ENCODE assay signal across 8 cellular contexts in the genomic region with DNA sequence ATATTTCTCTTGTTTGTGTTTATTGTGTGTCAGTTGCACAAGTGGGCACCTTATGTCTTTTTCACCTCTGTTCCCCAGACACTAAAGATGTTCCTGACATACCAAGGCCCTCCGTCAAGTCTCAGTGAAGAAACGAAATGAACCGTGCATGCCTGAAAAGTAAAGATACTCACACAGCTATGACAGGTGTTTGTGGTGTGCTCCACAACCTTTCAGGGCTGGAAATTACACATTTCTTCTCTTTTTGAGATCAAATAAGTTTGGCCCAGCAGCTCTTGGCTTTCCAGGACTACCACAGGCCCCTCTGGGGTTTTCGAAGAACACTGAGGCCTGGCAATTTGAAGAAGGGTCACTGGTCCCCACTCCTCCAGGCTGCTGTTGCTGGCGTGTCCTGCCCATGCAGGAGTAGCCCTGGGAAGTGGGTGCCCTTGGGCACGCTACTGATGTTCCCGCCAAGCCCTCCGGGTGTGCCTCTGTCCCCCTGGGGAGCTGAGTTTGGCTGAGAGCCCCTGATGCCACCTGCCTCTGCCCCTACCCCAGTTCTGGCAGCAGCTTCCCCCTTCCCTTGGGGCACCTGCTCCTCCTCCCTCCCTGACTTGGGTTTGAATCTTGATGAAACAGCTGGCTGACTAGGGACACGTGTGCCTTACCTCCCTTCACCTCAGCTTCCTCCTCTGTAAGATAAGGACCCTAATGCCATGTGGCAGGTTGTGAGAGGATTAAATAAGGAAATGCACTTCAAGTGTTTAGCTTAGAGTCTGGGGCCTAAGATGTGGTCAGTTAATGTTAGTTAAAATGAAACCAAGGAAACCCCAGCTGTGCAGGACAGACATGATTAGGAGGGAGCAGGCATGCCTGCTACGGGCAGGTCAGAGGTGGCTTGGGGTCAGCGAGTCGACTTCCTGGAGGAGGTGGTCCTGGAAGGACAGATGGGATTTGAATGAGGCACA. TPM values are rescaled to one million over a fixed set of nuclear protein-coding genes. Genes with fewer than 3 reads are reported as not detected.
A peak's percentile ranks its signal among the peaks of the same experiment; 100 is the strongest.
DNase-seq lines count a peak whose midpoint lies in the region; ATAC-seq and FAIRE-seq lines count a peak whose summit lies in the region.

No MANE protein-coding gene starts in this region.

- ATAC-seq in GM18511 (IDR thresholded peaks at IDR 0.05; ENCODE audit: unreplicated experiment) (peak; percentile 82), HG02852 (IDR thresholded peaks at IDR 0.05; ENCODE audit: unreplicated experiment) (peak; percentile 74)

- FAIRE-seq in HTR-8/SVneo (lab: Jason Lieb, UNC): no peak

- DNase-seq in SKM-1 treated with dmso at 0.1 percent for 144 hours (lab: John Stamatoyannopoulos, UW; ENCODE audit: unreplicated experiment): peak; percentile 18
- DNase-seq in mesenteric fat pad (ENCODE audit: low spot score): peak; percentile 83
- no peak for DNase-seq in COR-L47 (lab: John Stamatoyannopoulos, UW)
- DNase-seq in HTR-8/SVneo (ENCODE audit: insufficient read length, low spot score): no peak
- DNase-seq in ecto neural progenitor cell (ENCODE audit: low spot score): no peak
- DNase-seq in activated T-cell treated with anti-CD3 and anti-CD28 coated beads for 4 hours: no peak

RNA-seq across cellular contexts. Expression of gene GADD45G, which starts 49.1 kb away (rescaled TPM):
- 10.9 TPM for total RNA-seq in mesenteric fat pad

RNA-seq across cellular contexts. Expression of gene SEMA4D, which starts 57.8 kb away (rescaled TPM):
- 16.9 TPM for total RNA-seq in mesenteric fat pad

Comparison
In these comparisons a context has a peak if more than half of its experiments do, and no peak if none do; other contexts are left out.
1. DNase-seq: peak in SKM-1 treated with dmso at 0.1 percent for 144 hours (single experiment) and mesenteric fat pad (single experiment); none in COR-L47 (single experiment), HTR-8/SVneo (single experiment), ecto neural progenitor cell (single experiment) and activated T-cell treated with anti-CD3 and anti-CD28 coated beads for 4 hours (single experiment).